In genomic region chr20:3173582-3174441, GRCh38 we compare ENCODE assay signal across 8 cellular contexts. TPM values are rescaled to one million over a fixed set of nuclear protein-coding genes. Genes with fewer than 3 reads are reported as not detected.
DNase-seq lines count a peak whose midpoint lies in the region; ATAC-seq and TF ChIP-seq lines count a peak whose summit lies in the region.

No MANE protein-coding gene starts in this region.

- intact Hi-C loops in activated CD8-positive, alpha-beta T cell treated with anti-CD3 and anti-CD28 coated beads for 36 hours (cut with micrococcal nuclease), result no loop called here
- intact Hi-C loops in lower lobe of right lung (cut with DNase I), result no loop called here

- TF ChIP-seq CTCF in activated CD8-positive, alpha-beta T cell treated with anti-CD3 and anti-CD28 coated beads for 36 hours (IDR thresholded peaks at IDR 0.05), result peak; percentile 17
- no peak for TF ChIP-seq CTCF in lower lobe of right lung (IDR thresholded peaks at IDR 0.05)

- H3K4me3 ChIP-seq in lower lobe of right lung, result peak overlapping the region; percentile 92

- POLR2A ChIA-PET in activated CD8-positive, alpha-beta T cell treated with anti-CD3 and anti-CD28 coated beads for 36 hours (lab: Charles Lee), result interaction anchor here (0.6 to 3.2 kb wide), 2 partner anchors 15 to 595 kb away, joined by 3 to 25 read pairs; partner anchors contain the start of genes FASTKD5 and UBOX5

- peaks cover 13% of the 10 kb centered on the region for H3K4me1 Mint-ChIP-seq in activated CD8-positive, alpha-beta T cell treated with anti-CD3 and anti-CD28 coated beads for 36 hours (ENCODE audit: low read depth)

- H3K4me3 Mint-ChIP-seq in activated CD8-positive, alpha-beta T cell treated with anti-CD3 and anti-CD28 coated beads for 36 hours, result peak overlapping the region; percentile 81

- H3K27me3 ChIP-seq in lower lobe of right lung (ENCODE audit: low read depth), result no peaks in the 10 kb centered on the region

- ATAC-seq in HG03432 (IDR thresholded peaks at IDR 0.05; ENCODE audit: unreplicated experiment) (peak; percentile 89), lower lobe of right lung (peak; percentile 97 to 98)
- peak; percentile 92 for ATAC-seq in activated CD8-positive, alpha-beta T cell treated with anti-CD3 and anti-CD28 coated beads for 36 hours

- DNase-seq in AG20443 (ENCODE audit: low spot score) (peak; percentile 99), GM19238 (ENCODE audit: insufficient read length, low spot score) (peak; percentile 98), NCI-H69 (lab: John Stamatoyannopoulos, UW) (peak; percentile 96), ecto neural progenitor cell (ENCODE audit: low spot score) (peak; percentile 74), lower lobe of right lung (peak; percentile 93)
- DNase-seq in activated CD8-positive, alpha-beta T cell treated with anti-CD3 and anti-CD28 coated beads for 36 hours, result peak; percentile 90
- peak; percentile 79 to 93 (median 82) for DNase-seq in stimulated activated CD4-positive, alpha-beta T cell treated with anti-CD3 and anti-CD28 coated beads, TNF-alpha, amount 100 ng/mL, for 1 hour (ENCODE audit: low read depth in 3 of 3, low spot score in 1 of 3)

- H3K27ac ChIP-seq in lower lobe of right lung, result peak overlapping the region; percentile 84

- peaks cover 17% of the 10 kb centered on the region for H3K27me3 Mint-ChIP-seq in activated CD8-positive, alpha-beta T cell treated with anti-CD3 and anti-CD28 coated beads for 36 hours

- H3K4me1 ChIP-seq in lower lobe of right lung, result peaks cover 19% of the 10 kb centered on the region

- H3K9me3 ChIP-seq in lower lobe of right lung, result no peaks in the 10 kb centered on the region

- H3K9me3 Mint-ChIP-seq in activated CD8-positive, alpha-beta T cell treated with anti-CD3 and anti-CD28 coated beads for 36 hours, result no peaks in the 10 kb centered on the region

- CTCF ChIA-PET in activated CD8-positive, alpha-beta T cell treated with anti-CD3 and anti-CD28 coated beads for 36 hours (lab: Charles Lee), result no interaction called here

- H3K36me3 ChIP-seq in lower lobe of right lung, result no peaks in the 10 kb centered on the region

- H3K36me3 Mint-ChIP-seq in activated CD8-positive, alpha-beta T cell treated with anti-CD3 and anti-CD28 coated beads for 36 hours (ENCODE audit: low read depth), result no peaks in the 10 kb centered on the region

- no peak overlapping the region for H3K27ac Mint-ChIP-seq in activated CD8-positive, alpha-beta T cell treated with anti-CD3 and anti-CD28 coated beads for 36 hours

RNA-seq across cellular contexts. Expression of gene LZTS3, which starts 0.5 kb away (rescaled TPM):
- 1 to 10 TPM; 1.3 to 1.4 TPM for total RNA-seq in activated CD8-positive, alpha-beta T cell treated with anti-CD3 and anti-CD28 coated beads for 36 hours
- total RNA-seq in lower lobe of right lung, result 18.5 TPM

RNA-seq across cellular contexts. Expression of gene FASTKD5, which starts 14.1 kb away (rescaled TPM):
- total RNA-seq in activated CD8-positive, alpha-beta T cell treated with anti-CD3 and anti-CD28 coated beads for 36 hours, result 10 to 100 TPM; 17.3 to 18.1 TPM
- 16.4 TPM for total RNA-seq in lower lobe of right lung

RNA-seq across cellular contexts. Expression of gene UBOX5, which starts 14.1 kb away (rescaled TPM):
- total RNA-seq in activated CD8-positive, alpha-beta T cell treated with anti-CD3 and anti-CD28 coated beads for 36 hours, result 1 to 10 TPM; 5.0 to 6.9 TPM
- total RNA-seq in lower lobe of right lung, result 5.8 TPM

RNA-seq across cellular contexts. Expression of gene DDRGK1, which starts 30.7 kb away (rescaled TPM):
- 10 to 100 TPM; 50.1 to 54.1 TPM for total RNA-seq in activated CD8-positive, alpha-beta T cell treated with anti-CD3 and anti-CD28 coated beads for 36 hours
- total RNA-seq in lower lobe of right lung, result 89.8 TPM

RNA-seq across cellular contexts. Expression of gene ITPA, which starts 35.5 kb away (rescaled TPM):
- 10 to 100 TPM; 56.3 to 66.9 TPM for total RNA-seq in activated CD8-positive, alpha-beta T cell treated with anti-CD3 and anti-CD28 coated beads for 36 hours
- total RNA-seq in lower lobe of right lung, result 40.9 TPM

Comparison
In these comparisons a context has a peak if more than half of its experiments do, and no peak if none do; other contexts are left out.
1. Peak in every context shown above with its lines: DNase-seq, ATAC-seq, H3K4me3 ChIP-seq and H3K27ac ChIP-seq.